Comparison of ENCODE assay signal across 9 cellular contexts in the genomic region with DNA sequence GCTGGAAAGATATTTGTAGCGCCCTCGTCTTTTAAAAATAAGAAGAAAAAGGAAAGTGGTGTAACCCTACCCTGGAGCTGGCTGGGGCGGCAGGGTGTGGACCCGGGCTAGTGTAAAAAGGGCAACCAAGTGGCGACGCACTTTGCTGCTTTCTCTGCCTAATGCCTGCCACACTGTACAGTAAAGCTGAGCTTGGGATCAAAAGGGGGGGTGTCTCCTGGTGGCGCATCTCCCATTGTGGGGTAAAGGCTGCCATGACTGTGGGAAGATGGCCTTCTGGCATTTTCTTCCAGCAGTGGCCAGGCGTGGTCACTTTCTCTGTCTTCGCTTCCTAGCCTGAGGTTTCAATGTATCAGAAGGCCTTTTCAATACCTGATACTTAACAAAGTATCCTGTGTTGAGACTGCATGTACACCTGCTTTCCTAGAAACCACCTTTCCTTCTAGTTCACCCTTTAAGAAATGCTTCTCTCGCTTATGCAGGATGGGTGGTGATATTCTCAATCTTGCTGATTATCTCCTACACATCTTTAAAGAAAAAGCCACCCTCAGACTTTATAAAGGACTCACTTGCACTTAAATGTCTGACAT. TPM values are rescaled to one million over a fixed set of nuclear protein-coding genes. Genes with fewer than 3 reads are reported as not detected.
DNase-seq lines count a peak whose midpoint lies in the region; ATAC-seq lines count a peak whose summit lies in the region.
"Had no signal": no experiment of that assay in that cellular context is flagged by ENCODE, and none has a peak within 500 bp of the region (broad histone marks: within the 10 kb centered on the region; RNA-seq: fewer than 3 reads in every experiment).

No MANE protein-coding gene starts in this region.

- no peaks in the 10 kb centered on the region for H3K27me3 ChIP-seq in esophagus (ENCODE audit: control insufficient read depth in 1 of 2, insufficient read depth in 2 of 2, low read length in 2 of 2)

- peaks cover 14% of the 10 kb centered on the region for H3K36me3 Mint-ChIP-seq in T-cell

- H3K4me3 Mint-ChIP-seq in T-cell: peak overlapping the region; percentile 87 to 95 (median 90)

- no peak for ATAC-seq in T-cell (replicated peaks in 1 of 4)
- ATAC-seq in HG03280 (IDR thresholded peaks at IDR 0.05; ENCODE audit: unreplicated experiment): no peak
- ATAC-seq in GM19035 (IDR thresholded peaks at IDR 0.05; ENCODE audit: unreplicated experiment): no peak

- no peaks in the 10 kb centered on the region for H3K36me3 ChIP-seq in esophagus (ENCODE audit: control insufficient read depth in 2 of 2, insufficient read depth in 2 of 2, low read length in 1 of 2)

- POLR2A ChIA-PET in T-cell (lab: Charles Lee): interaction anchor here (0.6 to 2.1 kb wide), 4 partner anchors 8 to 33 kb away, joined by 3 to 11 read pairs (median 6); partner anchors contain the start of gene TMF1 (in 1 of the 2)

- H3K9me3 Mint-ChIP-seq in T-cell: no peaks in the 10 kb centered on the region

- peak; percentile 68 for DNase-seq in activated CD8-positive, alpha-beta memory T cell treated with anti-CD3 and anti-CD28 coated beads for 24 hours
- DNase-seq in activated CD8-positive, alpha-beta memory T cell treated with anti-CD3 and anti-CD28 coated beads, Interleukin-2, amount 50 U/mL, for 4 hours: no peak
- DNase-seq in T-cell (peak in 3 of 34 experiments; percentile 16 to 34 (median 17)), myocyte (ENCODE audit: low read depth) (peak; percentile 47)
- DNase-seq in stimulated activated CD4-positive, alpha-beta T cell treated with anti-CD3 and anti-CD28 coated beads, Interleukin-2, amount 100 ng/mL, for 48 hours: no peak

- H3K27ac ChIP-seq in esophagus (ENCODE audit: low read depth in 2 of 2, low read length in 1 of 2): peak overlapping the region; percentile 95 to 98

- CTCF ChIA-PET in T-cell (lab: Charles Lee): interaction anchor here in 1 of 2 donors (0.8 kb wide), 1 partner anchor 28 kb away, joined by 4 read pairs; no protein-coding TSS in a partner anchor

- H3K4me1 Mint-ChIP-seq in T-cell: peaks cover 76 to 82% (median 81%) of the 10 kb centered on the region in 3 donors

- H3K4me1 ChIP-seq in esophagus (ENCODE audit: control insufficient read depth in 2 of 2, insufficient read depth in 2 of 2, low read length in 1 of 2): peaks cover 6 to 8% of the 10 kb centered on the region in 2 donors

- no peaks in the 10 kb centered on the region for H3K9me3 ChIP-seq in esophagus (ENCODE audit: control insufficient read depth in 2 of 2, insufficient read depth in 1 of 2, low read depth in 1 of 2, low read length in 1 of 2)

- H3K27ac Mint-ChIP-seq in T-cell: peak overlapping the region; percentile 98 to 99

- peak overlapping the region; percentile 67 to 98 for H3K4me3 ChIP-seq in esophagus (ENCODE audit: low read depth in 1 of 2, low read length in 2 of 2)

- H3K27me3 Mint-ChIP-seq in T-cell: no peaks in the 10 kb centered on the region

- 0 to 1% methylated on average over 10 of the region's 10 CpGs for WGBS in esophagus, 2 donors

RNA-seq across cellular contexts. Expression of gene ARL6IP5, which starts 0.9 kb away (rescaled TPM):
- total RNA-seq in T-cell (100 to 1,000 TPM; 106 to 135 (median 127) TPM), myocyte (275 and 433 TPM in 2 replicates)
- 10 to 100 TPM; 46.9 to 59.0 TPM for polyA plus RNA-seq in esophagus
- 142 TPM for polyA plus RNA-seq in myocyte (2012)

RNA-seq across cellular contexts. Expression of gene UBA3, which starts 5.5 kb away (rescaled TPM):
- total RNA-seq in T-cell: 10 to 100 TPM; 62.7 to 83.1 (median 73.2) TPM
- polyA plus RNA-seq in esophagus: 10 to 100 TPM; 30.7 to 34.9 TPM
- total RNA-seq in myocyte: 69.4 and 82.5 TPM in 2 replicates
- 41.5 TPM for polyA plus RNA-seq in myocyte (2012)

RNA-seq across cellular contexts. Expression of gene TMF1, which starts 33.5 kb away (rescaled TPM):
- total RNA-seq in T-cell (10 to 100 TPM; 39.9 to 80.4 (median 46.1) TPM), myocyte (24.9 and 37.6 TPM in 2 replicates)
- polyA plus RNA-seq in esophagus: 1 to 10 TPM; 6.9 to 7.6 TPM
- 11.2 TPM for polyA plus RNA-seq in myocyte (2012)

RNA-seq across cellular contexts. Expression of gene LMOD3, which starts 36.8 kb away (rescaled TPM):
- total RNA-seq in T-cell (not detected), myocyte (71.3 and 168 TPM in 2 replicates)
- polyA plus RNA-seq in esophagus: under 1 TPM; 0.06 to 0.19 TPM
- polyA plus RNA-seq in myocyte (2012): 12.5 TPM
- total RNA-seq: renal cortical epithelial cell had no signal

Comparison
In these comparisons a context has a peak if more than half of its experiments do, and no peak if none do; other contexts are left out.
1. DNase-seq: peak in activated CD8-positive, alpha-beta memory T cell treated with anti-CD3 and anti-CD28 coated beads for 24 hours (single experiment) and myocyte (single experiment); none in activated CD8-positive, alpha-beta memory T cell treated with anti-CD3 and anti-CD28 coated beads, Interleukin-2, amount 50 U/mL, for 4 hours (single experiment) and stimulated activated CD4-positive, alpha-beta T cell treated with anti-CD3 and anti-CD28 coated beads, Interleukin-2, amount 100 ng/mL, for 48 hours (0 of 2).